Comparison of ENCODE assay signal across 17 cellular contexts in genomic region chr6:14550817-14551216, GRCh38.
DNase-seq lines count a peak whose midpoint lies in the region; ATAC-seq and FAIRE-seq lines count a peak whose summit lies in the region.
"Had no signal": no experiment of that assay in that cellular context is flagged by ENCODE, and none has a peak within 500 bp of the region (broad histone marks: within the 10 kb centered on the region; RNA-seq: fewer than 3 reads in every experiment).

No MANE protein-coding gene starts in this region.

- DNase-seq in DMS79 treated with DMSO at 0.1 percent for 48 hours (lab: John Stamatoyannopoulos, UW) (peak; percentile 11), DMS79 (lab: John Stamatoyannopoulos, UW) (no peak), adipocyte (ENCODE audit: low read depth) (peak; percentile 13), left cardiac atrium (peak; percentile 31), small intestine (peak; percentile 96), NCI-H1436 (lab: John Stamatoyannopoulos, UW) (no peak), A172 (ENCODE audit: low spot score) (no peak)
- DNase-seq: 8988T; activated naive CD4-positive, alpha-beta T cell; CD4-positive, alpha-beta memory T cell; NCI-H1092 treated with DMSO at 0.1 percent for 48 hours; stimulated activated CD4-positive, alpha-beta T cell treated with anti-CD3 and anti-CD28 coated beads, Interleukin-12 subunit alpha, Interleukin-12 subunit beta, amount 100 ng/mL, for 4 hours; stimulated activated naive CD4-positive, alpha-beta T cell; upper lobe of right lung had no signal

- intact Hi-C loops in left cardiac atrium (cut with DNase I): loop anchor here in 1 of 2 donors (10.0 kb wide), 1 partner anchor 336 kb away; no protein-coding TSS in a partner anchor

- peak overlapping the region; percentile 77 to 95 for H3K27ac ChIP-seq in small intestine (ENCODE audit: low read depth in 1 of 2, low read length in 1 of 2)
- H3K27ac ChIP-seq: coronary artery, upper lobe of right lung had no signal

- H3K9me3 ChIP-seq in adipocyte (ENCODE audit: control insufficient read depth, low read length) (no peaks in the 10 kb centered on the region), small intestine (ENCODE audit: control insufficient read depth, low read depth) (no peaks in the 10 kb centered on the region)
- H3K9me3 ChIP-seq: upper lobe of right lung had no signal

- no peak overlapping the region for H3K9ac ChIP-seq in adipocyte (ENCODE audit: low read length)

- H3K4me3 ChIP-seq in adipocyte (ENCODE audit: low read length): no peak overlapping the region
- no peak overlapping the region for H3K4me3 ChIP-seq in small intestine (ENCODE audit: low read depth in 1 of 2, low read length in 2 of 2)
- H3K4me3 ChIP-seq: coronary artery, upper lobe of right lung had no signal

- WGBS in small intestine, 3 donors: 9 to 50% (median 27%) methylated on average over 3 of the region's 3 CpGs

- no peak for FAIRE-seq in small intestine (lab: Jason Lieb, UNC)
- FAIRE-seq: astrocyte had no signal

- H3K36me3 ChIP-seq in adipocyte (ENCODE audit: control insufficient read depth, insufficient read depth, low read length, severe bottlenecking): no peaks in the 10 kb centered on the region
- H3K36me3 ChIP-seq in small intestine (ENCODE audit: control insufficient read depth in 2 of 2, insufficient read depth in 2 of 2, low read length in 2 of 2): no peaks in the 10 kb centered on the region
- H3K36me3 ChIP-seq: upper lobe of right lung had no signal

- H3K27me3 ChIP-seq in adipocyte (replicated peaks; ENCODE audit: control insufficient read depth, insufficient read depth, low read length): no peaks in the 10 kb centered on the region
- no peaks in the 10 kb centered on the region for H3K27me3 ChIP-seq in small intestine (ENCODE audit: control insufficient read depth in 2 of 2, insufficient read depth in 2 of 2, low read length in 2 of 2)
- H3K27me3 ChIP-seq: upper lobe of right lung had no signal

- H3K4me1 ChIP-seq in adipocyte (ENCODE audit: control insufficient read depth, insufficient read depth, low read length): peaks cover 16% of the 10 kb centered on the region
- H3K4me1 ChIP-seq in small intestine (ENCODE audit: control insufficient read depth in 2 of 2, insufficient read depth in 1 of 2, low read depth in 1 of 2, low read length in 1 of 2): peaks cover 4 to 5% of the 10 kb centered on the region in 2 donors
- H3K4me1 ChIP-seq: upper lobe of right lung had no signal

- ATAC-seq in left cardiac atrium: peak; percentile 89 to 97
- ATAC-seq in GM19351 (IDR thresholded peaks at IDR 0.05; ENCODE audit: unreplicated experiment): no peak
- ATAC-seq: upper lobe of right lung had no signal

Comparison
In these comparisons a context has a peak if more than half of its experiments do, and no peak if none do; other contexts are left out.
1. DNase-seq: peak in DMS79 treated with DMSO at 0.1 percent for 48 hours (single experiment), adipocyte (single experiment), left cardiac atrium (single experiment) and small intestine (single experiment); none in DMS79 (single experiment), NCI-H1436 (single experiment) and A172 (single experiment).